8 cellular contexts compared by ENCODE assay signal in the genomic region with DNA sequence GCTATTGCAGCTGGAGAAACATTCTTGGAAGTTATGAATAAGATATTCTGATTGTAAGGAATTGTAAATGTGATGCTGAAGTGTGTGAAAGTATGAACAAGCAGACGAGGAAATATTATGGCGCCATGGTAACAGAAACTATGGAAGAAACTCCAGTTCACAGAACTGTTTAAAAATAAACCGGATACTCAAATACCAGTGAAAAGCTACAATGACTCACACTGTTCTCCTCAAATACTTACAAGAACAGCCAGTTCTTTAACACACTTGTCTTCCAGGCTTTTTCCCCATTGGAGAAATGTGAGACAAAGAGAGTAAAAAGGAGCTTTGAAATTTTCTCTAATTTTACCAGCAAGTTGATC.
DNase-seq lines count a peak whose midpoint lies in the region; ATAC-seq, FAIRE-seq and TF ChIP-seq lines count a peak whose summit lies in the region.

No MANE protein-coding gene starts in this region.

- H3K27ac Mint-ChIP-seq in natural killer cell: peak overlapping the region; percentile 68 to 84

- no peak overlapping the region for H2AFZ ChIP-seq in endothelial cell of umbilical vein (ENCODE audit: low read depth, low read length)

- POLR2A ChIA-PET in RWPE1 (lab: Yijun Ruan, JAX; ENCODE audit: low non-redundant PET): no interaction called here
- POLR2A ChIA-PET in endothelial cell of umbilical vein (lab: Charles Lee): interaction anchor here (0.6 to 1.0 kb wide), 4 partner anchors 11 to 263 kb away, joined by 3 to 6 read pairs (median 3); partner anchors contain the start of gene PACSIN2

- H3K4me3 ChIP-seq in endothelial cell of umbilical vein (replicated peaks in 1 of 3; ENCODE audit: insufficient read depth in 1 of 3, low read depth in 1 of 3, low read length in 3 of 3): peak overlapping the region in 1 of 3 experiments; percentile 33

- dilution Hi-C loops in endothelial cell of umbilical vein (cut with MboI; ENCODE audit: extremely low pct_ligation_motif_present, low sequenced_read_pairs): no loop called here

- H3K27me3 ChIP-seq in endothelial cell of umbilical vein (ENCODE audit: control insufficient read depth in 2 of 2, insufficient read depth in 2 of 2, low read length in 2 of 2): no peaks in the 10 kb centered on the region

- H3K79me2 ChIP-seq in endothelial cell of umbilical vein (ENCODE audit: control insufficient read depth, insufficient read depth, low read length): peaks cover 56% of the 10 kb centered on the region

- DNase-seq in GF-D8 (lab: John Stamatoyannopoulos, UW): peak; percentile 58
- peak; percentile 74 for DNase-seq in RWPE1 (ENCODE audit: low spot score)
- DNase-seq in endothelial cell of umbilical vein (ENCODE audit: low read depth, low spot score): peak; percentile 95
- no peak for DNase-seq in natural killer cell
- no peak for DNase-seq in NCI-H524 treated with DMSO at 0.1 percent for 48 hours (lab: John Stamatoyannopoulos, UW)
- DNase-seq in stimulated activated CD4-positive, alpha-beta T cell treated with anti-CD3 and anti-CD28 coated beads, Interleukin-12 subunit alpha, Interleukin-12 subunit beta, amount 100 ng/mL, for 4 hours: no peak
- DNase-seq in GM13977 (ENCODE audit: low spot score): no peak
- no peak for DNase-seq in mesenteric fat pad (ENCODE audit: low spot score)

- no peaks in the 10 kb centered on the region for H3K9me1 ChIP-seq in endothelial cell of umbilical vein (replicated peaks; ENCODE audit: control insufficient read depth, extremely low read depth, insufficient read depth, low read length)

- no peaks in the 10 kb centered on the region for H3K9me3 Mint-ChIP-seq in natural killer cell

- H3K36me3 Mint-ChIP-seq in natural killer cell: no peaks in the 10 kb centered on the region

- H3K4me1 ChIP-seq in endothelial cell of umbilical vein (ENCODE audit: control insufficient read depth, extremely low read depth, insufficient read depth, low read length): peaks cover 42% of the 10 kb centered on the region

- peak in 2 of 3 donors; percentile 23 to 30 for ATAC-seq in natural killer cell

- FAIRE-seq in endothelial cell of umbilical vein (lab: Jason Lieb, UNC): peak; percentile 92

- BruUV-seq in endothelial cell of umbilical vein (replicated peaks; lab: Mats Ljungman, UMichigan): no TSS peak

- H3K9ac ChIP-seq in endothelial cell of umbilical vein (replicated peaks; ENCODE audit: extremely low read depth, insufficient read depth, low read length): peak overlapping the region; percentile 80

- peak overlapping the region; percentile 78 for H3K4me2 ChIP-seq in endothelial cell of umbilical vein (ENCODE audit: insufficient read depth, low read length)

- H3K9me3 ChIP-seq in endothelial cell of umbilical vein (replicated peaks; ENCODE audit: control insufficient read depth, insufficient read depth, low read length): no peaks in the 10 kb centered on the region

- no peaks in the 10 kb centered on the region for H3K27me3 Mint-ChIP-seq in natural killer cell (ENCODE audit: low read depth in 2 of 2)

- H3K4me1 Mint-ChIP-seq in natural killer cell: peaks cover 76 to 81% of the 10 kb centered on the region in 2 donors

- TF ChIP-seq CTCF in RWPE1 (conservative IDR thresholded peaks at IDR 0.05; ENCODE audit: low read depth): no peak
- TF ChIP-seq CTCF in endothelial cell of umbilical vein (IDR thresholded peaks at IDR 0.05; ENCODE audit: extremely low read depth in 1 of 2, insufficient read depth in 1 of 2, low read depth in 1 of 2, low read length in 2 of 2): no peak
- TF ChIP-seq CTCF in natural killer cell (IDR thresholded peaks at IDR 0.05): no peak
- no peak for TF ChIP-seq CTCF in GM13977 (IDR thresholded peaks at IDR 0.05; ENCODE audit: extremely low read depth, insufficient read depth, missing control alignments)

- intact Hi-C loops in endothelial cell of umbilical vein (cut with micrococcal nuclease): loop anchor here (2.0 to 5.0 kb wide), 2 partner anchors 39 to 79 kb away; no protein-coding TSS in a partner anchor
- intact Hi-C loops in natural killer cell (cut with micrococcal nuclease): no loop called here

- CTCF ChIA-PET in RWPE1 (lab: Yijun Ruan, JAX) (interaction anchor here (1.1 kb wide), 1 partner anchor 156 kb away, joined by 6 read pairs; no protein-coding TSS in a partner anchor), endothelial cell of umbilical vein (lab: Charles Lee) (interaction anchor here (0.8 to 1.5 kb wide), 9 partner anchors 8 to 126 kb away, joined by 3 to 9 read pairs (median 4); no protein-coding TSS in a partner anchor)

- TF ChIP-seq POLR2A in endothelial cell of umbilical vein (IDR thresholded peaks at IDR 0.05; ENCODE audit: low read depth, low read length): no peak

- H4K20me1 ChIP-seq in endothelial cell of umbilical vein (replicated peaks; ENCODE audit: control insufficient read depth, extremely low read depth, insufficient read depth, low read length): no peaks in the 10 kb centered on the region

- in situ Hi-C loops in GM13977 (cut with MboI; ENCODE audit: low pct_unique_long_range_greater_than_20kb, low sequenced_read_pairs, unreplicated experiment): no loop called here

- no peaks in the 10 kb centered on the region for H3K36me3 ChIP-seq in endothelial cell of umbilical vein (ENCODE audit: control insufficient read depth in 2 of 2, extremely low read depth in 1 of 2, insufficient read depth in 2 of 2, low read length in 2 of 2)

- peak overlapping the region; percentile 94 for H3K27ac ChIP-seq in RWPE1
- H3K27ac ChIP-seq in endothelial cell of umbilical vein (ENCODE audit: insufficient read depth, low read depth, low read length): peak overlapping the region; percentile 98

- H3K4me3 Mint-ChIP-seq in natural killer cell: no peak overlapping the region

TF ChIP-seq in endothelial cell of umbilical vein, 7 proteins besides CTCF, POLR2A, EP300 and RAD21:
- no peak for TF ChIP-seq EZH2 (IDR thresholded peaks at IDR 0.05; ENCODE audit: borderline replicate concordance, low read depth, low read length, severe bottlenecking)
- peak; percentile 79 for TF ChIP-seq FOS (IDR thresholded peaks at IDR 0.05; ENCODE audit: borderline replicate concordance, insufficient read depth, low read length)
- peak; percentile 79 for TF ChIP-seq JUN (IDR thresholded peaks at IDR 0.05; ENCODE audit: borderline replicate concordance, insufficient read depth, insufficient read length, low read depth)

Comparison
In these comparisons a context has a peak if more than half of its experiments do, and no peak if none do; other contexts are left out.
1. DNase-seq: peak in GF-D8 (single experiment), RWPE1 (single experiment) and endothelial cell of umbilical vein (single experiment); none in natural killer cell (single experiment), NCI-H524 treated with DMSO at 0.1 percent for 48 hours (single experiment), stimulated activated CD4-positive, alpha-beta T cell treated with anti-CD3 and anti-CD28 coated beads, Interleukin-12 subunit alpha, Interleukin-12 subunit beta, amount 100 ng/mL, for 4 hours (single experiment), GM13977 (single experiment) and mesenteric fat pad (single experiment).